13 cellular contexts compared by ENCODE assay signal in genomic region chr19:38678891-38679494, GRCh38. TPM values are rescaled to one million over a fixed set of nuclear protein-coding genes. Genes with fewer than 3 reads are reported as not detected.
DNase-seq lines count a peak whose midpoint lies in the region; ATAC-seq lines count a peak whose summit lies in the region.
"Had no signal": no experiment of that assay in that cellular context is flagged by ENCODE, and none has a peak within 500 bp of the region (broad histone marks: within the 10 kb centered on the region; RNA-seq: fewer than 3 reads in every experiment).

No MANE protein-coding gene starts in this region.

- no peak overlapping the region for H3K9ac ChIP-seq in HUES48 (ENCODE audit: low read depth, low read length)
- H3K9ac ChIP-seq in mucosa of stomach (ENCODE audit: low read length): peak overlapping the region; percentile 27
- no peak overlapping the region for H3K9ac ChIP-seq in subcutaneous abdominal adipose tissue (ENCODE audit: low read length in 5 of 5)

- ATAC-seq in central memory CD8-positive, alpha-beta T cell (replicated peaks; ENCODE audit: extremely low read depth, poor library complexity, severe bottlenecking): no peak
- no peak for ATAC-seq in activated CD8-positive, alpha-beta memory T cell treated with anti-CD3 and anti-CD28 coated beads, Interleukin-2, amount 10 ng/mL, durations not matched to agents 7 days and 5 days
- ATAC-seq: activated CD8-positive, alpha-beta T cell treated with anti-CD3 and anti-CD28 coated beads, Interleukin-2, amount 10 ng/mL, durations not matched to agents 7 days and 5 days had no signal

- DNase-seq in central memory CD8-positive, alpha-beta T cell (ENCODE audit: low spot score in 2 of 2): no peak
- no peak for DNase-seq in stimulated activated CD8-positive, alpha-beta memory T cell treated with anti-CD3 and anti-CD28 coated beads, Interleukin-4, amount 100 ng/mL, for 48 hours
- DNase-seq in KBM-7: no peak
- DNase-seq in activated CD8-positive, alpha-beta memory T cell treated with anti-CD3 and anti-CD28 coated beads, Interleukin-2, amount 10 ng/mL, durations not matched to agents 7 days and 5 days: no peak
- no peak for DNase-seq in G401 (ENCODE audit: low spot score)
- DNase-seq: activated CD8-positive, alpha-beta T cell treated with anti-CD3 and anti-CD28 coated beads, Interleukin-2, amount 10 ng/mL, durations not matched to agents 7 days and 5 days; amniotic stem cell; MM.1S; NCI-H526 treated with DMSO at 0.1 percent for 48 hours; stimulated activated CD4-positive, alpha-beta T cell treated with anti-CD3 and anti-CD28 coated beads, Interleukin-1b, Interleukin-23, amount 100 ng/mL, for 48 hours had no signal

- CTCF ChIA-PET in activated CD8-positive, alpha-beta memory T cell treated with anti-CD3 and anti-CD28 coated beads, Interleukin-2, amount 10 ng/mL, durations not matched to agents 7 days and 5 days (lab: Charles Lee): interaction anchor here (0.8 to 2.1 kb wide), 4 partner anchors 8 to 22 kb away, joined by 3 to 5 read pairs (median 3); no protein-coding TSS in a partner anchor

- H3K4me1 ChIP-seq in HUES48 (ENCODE audit: control insufficient read depth, insufficient read depth, low read length): peaks cover 43% of the 10 kb centered on the region
- H3K4me1 ChIP-seq in mucosa of stomach (ENCODE audit: control insufficient read depth, insufficient read depth, low read length): peaks cover 83% of the 10 kb centered on the region
- peaks cover 15 to 84% (median 52%) of the 10 kb centered on the region in 5 donors for H3K4me1 ChIP-seq in subcutaneous abdominal adipose tissue (ENCODE audit: control insufficient read depth in 5 of 5, insufficient read depth in 5 of 5, low read length in 5 of 5)

- H3K4me3 ChIP-seq in HUES48 (ENCODE audit: low read depth, low read length) (no peak overlapping the region), mucosa of stomach (ENCODE audit: low read length) (no peak overlapping the region), subcutaneous abdominal adipose tissue (ENCODE audit: low read depth in 1 of 5, low read length in 5 of 5) (no peak overlapping the region)

- H3K27me3 ChIP-seq in HUES48 (ENCODE audit: control insufficient read depth, insufficient read depth, low read length): no peaks in the 10 kb centered on the region
- no peaks in the 10 kb centered on the region for H3K27me3 ChIP-seq in mucosa of stomach (ENCODE audit: control insufficient read depth, insufficient read depth, low read length)
- no peaks in the 10 kb centered on the region for H3K27me3 ChIP-seq in subcutaneous abdominal adipose tissue (ENCODE audit: control insufficient read depth in 5 of 5, insufficient read depth in 4 of 5, low read length in 5 of 5)

- H3K9me3 ChIP-seq in HUES48 (ENCODE audit: control insufficient read depth, insufficient read depth, low read length): no peaks in the 10 kb centered on the region
- no peaks in the 10 kb centered on the region for H3K9me3 ChIP-seq in mucosa of stomach (ENCODE audit: control insufficient read depth, low read length)
- no peaks in the 10 kb centered on the region for H3K9me3 ChIP-seq in subcutaneous abdominal adipose tissue (ENCODE audit: control insufficient read depth in 5 of 5, low read length in 5 of 5)

- H3K4me1 Mint-ChIP-seq in central memory CD8-positive, alpha-beta T cell: peaks cover 92% of the 10 kb centered on the region
- peaks cover 97% of the 10 kb centered on the region for H3K4me1 Mint-ChIP-seq in activated CD8-positive, alpha-beta memory T cell treated with anti-CD3 and anti-CD28 coated beads, Interleukin-2, amount 10 ng/mL, durations not matched to agents 7 days and 5 days

- H3K9me3 Mint-ChIP-seq in central memory CD8-positive, alpha-beta T cell: no peaks in the 10 kb centered on the region
- H3K9me3 Mint-ChIP-seq in activated CD8-positive, alpha-beta memory T cell treated with anti-CD3 and anti-CD28 coated beads, Interleukin-2, amount 10 ng/mL, durations not matched to agents 7 days and 5 days (ENCODE audit: low read depth): peaks cover 4% of the 10 kb centered on the region

- in situ Hi-C loops in KBM-7 (cut with MboI; ENCODE audit: low pct_unique_long_range_greater_than_20kb, low sequenced_read_pairs) (no loop called here), G401 (cut with HindIII; ENCODE audit: low sequenced_read_pairs) (no loop called here)

- peaks cover 10% of the 10 kb centered on the region; the same call in 1 of the 2 replicates for H3K36me3 ChIP-seq in HUES48 (ENCODE audit: control insufficient read depth, insufficient read depth, low read length)
- no peaks in the 10 kb centered on the region for H3K36me3 ChIP-seq in mucosa of stomach (ENCODE audit: control insufficient read depth, insufficient read depth, low read length)
- H3K36me3 ChIP-seq in subcutaneous abdominal adipose tissue (ENCODE audit: control insufficient read depth in 5 of 5, insufficient read depth in 5 of 5, low read length in 5 of 5): peaks cover 0 to 13% (median 4%) of the 10 kb centered on the region in 5 donors

- H3K27ac ChIP-seq in HUES48 (ENCODE audit: low read depth, low read length) (peak overlapping the region; percentile 11), subcutaneous abdominal adipose tissue (ENCODE audit: low read depth, low read length) (peak overlapping the region; percentile 14)

- H3K27ac Mint-ChIP-seq in central memory CD8-positive, alpha-beta T cell (ENCODE audit: low read depth): peak overlapping the region; percentile 59
- H3K27ac Mint-ChIP-seq in activated CD8-positive, alpha-beta memory T cell treated with anti-CD3 and anti-CD28 coated beads, Interleukin-2, amount 10 ng/mL, durations not matched to agents 7 days and 5 days: no peak overlapping the region

- H3K27me3 Mint-ChIP-seq in central memory CD8-positive, alpha-beta T cell: no peaks in the 10 kb centered on the region
- no peaks in the 10 kb centered on the region for H3K27me3 Mint-ChIP-seq in activated CD8-positive, alpha-beta memory T cell treated with anti-CD3 and anti-CD28 coated beads, Interleukin-2, amount 10 ng/mL, durations not matched to agents 7 days and 5 days

- H3K4me3 Mint-ChIP-seq in central memory CD8-positive, alpha-beta T cell: peak overlapping the region; percentile 25
- H3K4me3 Mint-ChIP-seq in activated CD8-positive, alpha-beta memory T cell treated with anti-CD3 and anti-CD28 coated beads, Interleukin-2, amount 10 ng/mL, durations not matched to agents 7 days and 5 days: no peak overlapping the region
- H3K4me3 Mint-ChIP-seq: activated CD8-positive, alpha-beta T cell treated with anti-CD3 and anti-CD28 coated beads, Interleukin-2, amount 10 ng/mL, durations not matched to agents 7 days and 5 days had no signal

- peaks cover 11% of the 10 kb centered on the region for H3K36me3 Mint-ChIP-seq in central memory CD8-positive, alpha-beta T cell (ENCODE audit: insufficient read depth)
- peaks cover 43% of the 10 kb centered on the region for H3K36me3 Mint-ChIP-seq in activated CD8-positive, alpha-beta memory T cell treated with anti-CD3 and anti-CD28 coated beads, Interleukin-2, amount 10 ng/mL, durations not matched to agents 7 days and 5 days

RNA-seq across cellular contexts. Expression of gene ACTN4, which starts 31.5 kb away (rescaled TPM):
- total RNA-seq in activated CD8-positive, alpha-beta memory T cell treated with anti-CD3 and anti-CD28 coated beads, Interleukin-2, amount 10 ng/mL, durations not matched to agents 7 days and 5 days: 100 to 1,000 TPM; 413 to 433 TPM
- total RNA-seq in G401 (2014; rRNA removed; shearing (Covaris generic)): 173 and 182 TPM in 2 replicates
